ENCODE assay signal across 10 cellular contexts in genomic region chr21:14603202-14603601, GRCh38. TPM values are rescaled to one million over a fixed set of nuclear protein-coding genes. Genes with fewer than 3 reads are reported as not detected.
A peak's percentile ranks its signal among the peaks of the same experiment; 100 is the strongest.
DNase-seq lines count a peak whose midpoint lies in the region; ATAC-seq and TF ChIP-seq lines count a peak whose summit lies in the region.
"Had no signal": no experiment of that assay in that cellular context is flagged by ENCODE, and none has a peak within 500 bp of the region (broad histone marks: within the 10 kb centered on the region; RNA-seq: fewer than 3 reads in every experiment).

No MANE protein-coding gene starts in this region.

- peak overlapping the region; percentile 47; the same call in 1 of the 2 replicates for H3K4me2 ChIP-seq in GM23338

- H3F3A ChIP-seq in GM23338 (replicated peaks; ENCODE audit: low read depth) = no peaks in the 10 kb centered on the region

- H3K9me3 Mint-ChIP-seq in GM23338 (peaks cover 3% of the 10 kb centered on the region; the same call in 2 of the 3 replicates), nephron (no peaks in the 10 kb centered on the region)

- H2AFZ ChIP-seq in GM23338 = peak overlapping the region; percentile 44; the same call in 1 of the 2 replicates

- DNase-seq in GM23338 (ENCODE audit: low spot score) (no peak), NB4 (ENCODE audit: low read depth) (peak; percentile 37), brain pericyte (ENCODE audit: low read depth, low spot score) (peak; percentile 5), dedifferentiated amniotic fluid mesenchymal stem cell (ENCODE audit: extremely low spot score) (no peak), NCI-H69 (lab: John Stamatoyannopoulos, UW) (no peak), D341Med (ENCODE audit: low spot score) (no peak)
- DNase-seq: left cardiac atrium, NCI-H1105, psoas muscle had no signal

- H3K4me1 ChIP-seq in GM23338 (ENCODE audit: insufficient read depth) = peaks cover 31% of the 10 kb centered on the region
- H3K4me1 ChIP-seq: psoas muscle had no signal

- H3K9me2 ChIP-seq in GM23338 (ENCODE audit: insufficient read depth) = peaks cover 18% of the 10 kb centered on the region

- H4K20me1 ChIP-seq in GM23338 (replicated peaks; ENCODE audit: insufficient read depth) = no peaks in the 10 kb centered on the region

- no peaks in the 10 kb centered on the region for H3K27me3 ChIP-seq in GM23338 (ENCODE audit: insufficient read depth)

- H3K4me1 Mint-ChIP-seq in GM23338 (peaks cover 27% of the 10 kb centered on the region), nephron (peaks cover 33% of the 10 kb centered on the region)

- no peak for TF ChIP-seq POLR2A in NB4 (IDR thresholded peaks at IDR 0.05; ENCODE audit: extremely low read depth, insufficient read length)

- no peak for ATAC-seq in GM23338
- ATAC-seq: psoas muscle had no signal

- no peaks in the 10 kb centered on the region for H3K79me2 ChIP-seq in GM23338 (replicated peaks; ENCODE audit: insufficient read depth)

- H3K36me3 ChIP-seq in GM23338 (ENCODE audit: insufficient read depth) = no peaks in the 10 kb centered on the region

- peak overlapping the region; percentile 30 for H3K27ac ChIP-seq in GM23338 (ENCODE audit: low read depth)
- H3K27ac ChIP-seq: psoas muscle had no signal

- no peak overlapping the region for H3K4me3 Mint-ChIP-seq in GM23338
- no peak overlapping the region for H3K4me3 Mint-ChIP-seq in nephron

- TF ChIP-seq CTCF in GM23338 (conservative IDR thresholded peaks at IDR 0.05; ENCODE audit: low read depth in 2 of 2) (no peak), NB4 (IDR thresholded peaks at IDR 0.05; ENCODE audit: low read depth, low read length) (no peak), nephron (IDR thresholded peaks at IDR 0.05; ENCODE audit: unreplicated experiment in 3 of 3) (no peak)

- H3K27ac Mint-ChIP-seq in GM23338 = peak overlapping the region; percentile 25
- peak overlapping the region in 2 of 3 experiments; percentile 0 to 8 for H3K27ac Mint-ChIP-seq in nephron

- H3K4me3 ChIP-seq in GM23338 (no peak overlapping the region), NB4 (ENCODE audit: low read depth, low read length) (no peak overlapping the region)
- H3K4me3 ChIP-seq: psoas muscle had no signal

- peaks cover 4% of the 10 kb centered on the region for H3K27me3 Mint-ChIP-seq in GM23338 (ENCODE audit: insufficient read depth, low read depth, poor library complexity)
- no peaks in the 10 kb centered on the region for H3K27me3 Mint-ChIP-seq in nephron (ENCODE audit: low read depth)

- H3K36me3 Mint-ChIP-seq in GM23338 (ENCODE audit: low read depth) (peaks cover 31% of the 10 kb centered on the region; the same call in 2 of the 3 replicates), nephron (ENCODE audit: low read depth) (no peaks in the 10 kb centered on the region)

TF ChIP-seq in GM23338, 12 proteins besides CTCF, POLR2A, EP300 and RAD21:
- TF ChIP-seq JUNB (IDR thresholded peaks at IDR 0.05; ENCODE audit: unreplicated experiment) = no peak
- TF ChIP-seq, protein P1, sequence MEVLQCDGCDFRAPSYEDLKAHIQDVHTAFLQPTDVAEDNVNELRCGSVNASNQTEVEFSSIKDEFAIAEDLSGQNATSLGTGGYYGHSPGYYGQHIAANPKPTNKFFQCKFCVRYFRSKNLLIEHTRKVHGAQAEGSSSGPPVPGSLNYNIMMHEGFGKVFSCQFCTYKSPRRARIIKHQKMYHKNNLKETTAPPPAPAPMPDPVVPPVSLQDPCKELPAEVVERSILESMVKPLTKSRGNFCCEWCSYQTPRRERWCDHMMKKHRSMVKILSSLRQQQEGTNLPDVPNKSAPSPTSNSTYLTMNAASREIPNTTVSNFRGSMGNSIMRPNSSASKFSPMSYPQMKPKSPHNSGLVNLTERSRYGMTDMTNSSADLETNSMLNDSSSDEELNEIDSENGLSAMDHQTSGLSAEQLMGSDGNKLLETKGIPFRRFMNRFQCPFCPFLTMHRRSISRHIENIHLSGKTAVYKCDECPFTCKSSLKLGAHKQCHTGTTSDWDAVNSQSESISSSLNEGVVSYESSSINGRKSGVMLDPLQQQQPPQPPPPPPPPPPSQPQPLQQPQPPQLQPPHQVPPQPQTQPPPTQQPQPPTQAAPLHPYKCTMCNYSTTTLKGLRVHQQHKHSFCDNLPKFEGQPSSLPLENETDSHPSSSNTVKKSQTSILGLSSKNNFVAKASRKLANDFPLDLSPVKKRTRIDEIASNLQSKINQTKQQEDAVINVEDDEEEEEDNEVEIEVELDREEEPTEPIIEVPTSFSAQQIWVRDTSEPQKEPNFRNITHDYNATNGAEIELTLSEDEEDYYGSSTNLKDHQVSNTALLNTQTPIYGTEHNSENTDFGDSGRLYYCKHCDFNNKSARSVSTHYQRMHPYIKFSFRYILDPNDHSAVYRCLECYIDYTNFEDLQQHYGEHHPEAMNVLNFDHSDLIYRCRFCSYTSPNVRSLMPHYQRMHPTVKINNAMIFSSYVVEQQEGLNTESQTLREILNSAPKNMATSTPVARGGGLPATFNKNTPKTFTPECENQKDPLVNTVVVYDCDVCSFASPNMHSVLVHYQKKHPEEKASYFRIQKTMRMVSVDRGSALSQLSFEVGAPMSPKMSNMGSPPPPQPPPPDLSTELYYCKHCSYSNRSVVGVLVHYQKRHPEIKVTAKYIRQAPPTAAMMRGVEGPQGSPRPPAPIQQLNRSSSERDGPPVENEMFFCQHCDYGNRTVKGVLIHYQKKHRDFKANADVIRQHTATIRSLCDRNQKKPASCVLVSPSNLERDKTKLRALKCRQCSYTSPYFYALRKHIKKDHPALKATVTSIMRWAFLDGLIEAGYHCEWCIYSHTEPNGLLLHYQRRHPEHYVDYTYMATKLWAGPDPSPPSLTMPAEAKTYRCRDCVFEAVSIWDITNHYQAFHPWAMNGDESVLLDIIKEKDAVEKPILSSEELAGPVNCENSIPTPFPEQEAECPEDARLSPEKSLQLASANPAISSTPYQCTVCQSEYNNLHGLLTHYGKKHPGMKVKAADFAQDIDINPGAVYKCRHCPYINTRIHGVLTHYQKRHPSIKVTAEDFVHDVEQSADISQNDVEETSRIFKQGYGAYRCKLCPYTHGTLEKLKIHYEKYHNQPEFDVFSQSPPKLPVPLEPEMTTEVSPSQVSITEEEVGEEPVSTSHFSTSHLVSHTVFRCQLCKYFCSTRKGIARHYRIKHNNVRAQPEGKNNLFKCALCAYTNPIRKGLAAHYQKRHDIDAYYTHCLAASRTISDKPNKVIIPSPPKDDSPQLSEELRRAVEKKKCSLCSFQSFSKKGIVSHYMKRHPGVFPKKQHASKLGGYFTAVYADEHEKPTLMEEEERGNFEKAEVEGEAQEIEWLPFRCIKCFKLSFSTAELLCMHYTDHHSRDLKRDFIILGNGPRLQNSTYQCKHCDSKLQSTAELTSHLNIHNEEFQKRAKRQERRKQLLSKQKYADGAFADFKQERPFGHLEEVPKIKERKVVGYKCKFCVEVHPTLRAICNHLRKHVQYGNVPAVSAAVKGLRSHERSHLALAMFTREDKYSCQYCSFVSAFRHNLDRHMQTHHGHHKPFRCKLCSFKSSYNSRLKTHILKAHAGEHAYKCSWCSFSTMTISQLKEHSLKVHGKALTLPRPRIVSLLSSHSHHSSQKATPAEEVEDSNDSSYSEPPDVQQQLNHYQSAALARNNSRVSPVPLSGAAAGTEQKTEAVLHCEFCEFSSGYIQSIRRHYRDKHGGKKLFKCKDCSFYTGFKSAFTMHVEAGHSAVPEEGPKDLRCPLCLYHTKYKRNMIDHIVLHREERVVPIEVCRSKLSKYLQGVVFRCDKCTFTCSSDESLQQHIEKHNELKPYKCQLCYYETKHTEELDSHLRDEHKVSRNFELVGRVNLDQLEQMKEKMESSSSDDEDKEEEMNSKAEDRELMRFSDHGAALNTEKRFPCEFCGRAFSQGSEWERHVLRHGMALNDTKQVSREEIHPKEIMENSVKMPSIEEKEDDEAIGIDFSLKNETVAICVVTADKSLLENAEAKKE (CRISPR knock-in tag; IDR thresholded peaks at IDR 0.05) = no peak

RNA-seq across cellular contexts. Expression of gene SAMSN1, which starts 57.1 kb away (rescaled TPM):
- 2.0 and 3.2 TPM in 2 replicates for total RNA-seq in GM23338 (2014; rRNA removed; shearing (Covaris generic))
- polyA plus RNA-seq in GM23338 (2016; fragmentation: Nextera tagmentation; extraction: Ambion mirVana) = 5.4 and 7.9 TPM in 2 replicates

Comparison
In these comparisons a context has a peak if more than half of its experiments do, and no peak if none do; other contexts are left out.
1. DNase-seq: peak in NB4 (single experiment) and brain pericyte (single experiment); none in GM23338 (single experiment), dedifferentiated amniotic fluid mesenchymal stem cell (single experiment), NCI-H69 (single experiment) and D341Med (single experiment).